In genomic region chr1:209249280-209249670, GRCh38 we compare ENCODE assay signal across 13 cellular contexts.
A peak's percentile ranks its signal among the peaks of the same experiment; 100 is the strongest.
DNase-seq lines count a peak whose midpoint lies in the region; ATAC-seq lines count a peak whose summit lies in the region.
"Had no signal": no experiment of that assay in that cellular context is flagged by ENCODE, and none has a peak within 500 bp of the region (broad histone marks: within the 10 kb centered on the region; RNA-seq: fewer than 3 reads in every experiment).

No MANE protein-coding gene starts in this region.

- peaks cover 0 to 9% of the 10 kb centered on the region in 2 donors for H3K27me3 Mint-ChIP-seq in T-cell
- H3K27me3 Mint-ChIP-seq: activated CD4-positive, alpha-beta memory T cell treated with anti-CD3 and anti-CD28 coated beads for 36 hours had no signal

- H3K4me3 ChIP-seq in iPS-20b (ENCODE audit: low read length) = no peak overlapping the region
- H3K4me3 ChIP-seq: tibial artery had no signal

- ATAC-seq in GM21526 (IDR thresholded peaks at IDR 0.05; ENCODE audit: low FRiP score, unreplicated experiment) (no peak), HG02870 (IDR thresholded peaks at IDR 0.05; ENCODE audit: unreplicated experiment) (no peak), T-cell (replicated peaks in 1 of 4) (no peak)

- POLR2A ChIA-PET in T-cell (lab: Charles Lee) = interaction anchor here in 1 of 2 donors (1.4 kb wide), 1 partner anchor 11 kb away, joined by 4 read pairs; no protein-coding TSS in a partner anchor

- H3K27me3 ChIP-seq in iPS-20b (ENCODE audit: insufficient read depth, low read length) = no peaks in the 10 kb centered on the region
- H3K27me3 ChIP-seq: tibial artery had no signal

- no peaks in the 10 kb centered on the region for H3K36me3 ChIP-seq in iPS-20b (ENCODE audit: insufficient read depth, low read depth, low read length)
- H3K36me3 ChIP-seq: tibial artery, WERI-Rb-1 had no signal

- peaks cover 9% of the 10 kb centered on the region for H3K4me1 ChIP-seq in iPS-20b (ENCODE audit: insufficient read depth, low read length)
- H3K4me1 ChIP-seq: tibial artery had no signal

- no peak overlapping the region for H3K27ac ChIP-seq in iPS-20b (ENCODE audit: low read length)
- H3K27ac ChIP-seq: tibial artery, WERI-Rb-1 had no signal

- CTCF ChIA-PET in T-cell (lab: Charles Lee) = interaction anchor here (0.7 to 1.5 kb wide), 4 partner anchors 11 to 1607 kb away, joined by 3 to 4 read pairs (median 3); no protein-coding TSS in a partner anchor

- peak; percentile 1 for DNase-seq in NOMO-1 treated with DMSO at 0.1 percent for 48 hours (lab: John Stamatoyannopoulos, UW; ENCODE audit: unreplicated experiment)
- no peak for DNase-seq in NOMO-1 treated with dmso at 0.1 percent for 144 hours (lab: John Stamatoyannopoulos, UW; ENCODE audit: unreplicated experiment)
- DNase-seq in SK-N-DZ (ENCODE audit: low spot score) = peak; percentile 23
- no peak for DNase-seq in epidermal melanocyte (ENCODE audit: insufficient read length, low spot score)
- no peak for DNase-seq in T-cell

- no peaks in the 10 kb centered on the region for H3K9me3 Mint-ChIP-seq in T-cell
- H3K9me3 Mint-ChIP-seq: activated CD4-positive, alpha-beta memory T cell treated with anti-CD3 and anti-CD28 coated beads for 36 hours had no signal

- peak overlapping the region; percentile 8; the same call in 1 of the 2 replicates for H3K9ac ChIP-seq in iPS-20b (ENCODE audit: low read depth, low read length)

- H3K4me1 Mint-ChIP-seq in T-cell = no peaks in the 10 kb centered on the region

- no peaks in the 10 kb centered on the region for H3K36me3 Mint-ChIP-seq in T-cell
- H3K36me3 Mint-ChIP-seq: activated CD4-positive, alpha-beta memory T cell treated with anti-CD3 and anti-CD28 coated beads for 36 hours; CD4-positive, alpha-beta memory T cell; IgD-negative memory B cell had no signal

- H3K4me3 Mint-ChIP-seq in T-cell = no peak overlapping the region
- H3K4me3 Mint-ChIP-seq: activated CD4-positive, alpha-beta memory T cell treated with anti-CD3 and anti-CD28 coated beads for 36 hours; CD4-positive, alpha-beta memory T cell; IgD-negative memory B cell had no signal

- H3K9me3 ChIP-seq in iPS-20b (ENCODE audit: insufficient read depth, low read depth, low read length) = no peaks in the 10 kb centered on the region
- H3K9me3 ChIP-seq: tibial artery had no signal

- H3K27ac Mint-ChIP-seq in T-cell = no peak overlapping the region
- H3K27ac Mint-ChIP-seq: activated CD4-positive, alpha-beta memory T cell treated with anti-CD3 and anti-CD28 coated beads for 36 hours; CD4-positive, alpha-beta memory T cell; IgD-negative memory B cell had no signal

Comparison
In these comparisons a context has a peak if more than half of its experiments do, and no peak if none do; other contexts are left out.
1. DNase-seq: peak in NOMO-1 treated with DMSO at 0.1 percent for 48 hours (single experiment) and SK-N-DZ (single experiment); none in NOMO-1 treated with dmso at 0.1 percent for 144 hours (single experiment), epidermal melanocyte (single experiment) and T-cell (0 of 34).